In the genomic region with DNA sequence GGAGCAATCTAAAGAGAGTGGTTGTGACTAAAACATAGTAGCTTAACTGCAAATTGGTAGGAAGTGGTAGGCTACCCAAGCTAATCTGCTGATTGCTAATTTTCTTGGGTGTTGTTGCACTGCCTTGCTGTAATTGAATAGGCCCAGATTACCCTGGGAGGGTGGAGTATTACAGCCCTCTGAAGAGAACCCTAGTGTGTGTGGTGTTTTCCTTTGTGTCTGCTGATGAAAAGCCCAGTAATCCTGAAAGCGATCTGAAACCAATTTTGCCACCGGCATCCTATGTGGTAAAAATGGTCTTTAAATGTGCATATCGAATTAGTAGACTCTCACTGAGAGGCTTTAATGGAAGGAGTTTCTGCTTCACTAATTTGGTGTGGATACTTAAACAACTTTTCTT, we compare ENCODE assay signal across 20 cellular contexts.
DNase-seq lines count a peak whose midpoint lies in the region; ATAC-seq and TF ChIP-seq lines count a peak whose summit lies in the region.
"Had no signal": no experiment of that assay in that cellular context is flagged by ENCODE, and none has a peak within 500 bp of the region (broad histone marks: within the 10 kb centered on the region; RNA-seq: fewer than 3 reads in every experiment).

No MANE protein-coding gene starts in this region.

- no peak for TF ChIP-seq POLR2A in prostate gland (IDR thresholded peaks at IDR 0.05)

- H3K9me3 ChIP-seq in ectodermal cell (ENCODE audit: control insufficient read depth, low read length) (no peaks in the 10 kb centered on the region), prostate gland (no peaks in the 10 kb centered on the region)
- H3K9me3 ChIP-seq: BE2C had no signal

- H3K4me3 ChIP-seq in ectodermal cell (ENCODE audit: insufficient read depth, low read depth, low read length): no peak overlapping the region
- H3K4me3 ChIP-seq in dorsolateral prefrontal cortex: no peak overlapping the region
- no peak overlapping the region for H3K4me3 ChIP-seq in prostate gland

- TF ChIP-seq CTCF in nephron (IDR thresholded peaks at IDR 0.05; ENCODE audit: unreplicated experiment in 3 of 3) (no peak), dorsolateral prefrontal cortex (IDR thresholded peaks at IDR 0.05 in 54 of 56, conservative IDR thresholded peaks at IDR 0.05 in 2 of 56; ENCODE audit: low read depth in 1 of 56, partially characterized antibody in 56 of 56) (no peak), prostate gland (IDR thresholded peaks at IDR 0.05) (no peak)

- ATAC-seq in HG03064 (IDR thresholded peaks at IDR 0.05; ENCODE audit: low read depth, unreplicated experiment) (peak; percentile 66), GM21723 (IDR thresholded peaks at IDR 0.05; ENCODE audit: unreplicated experiment) (no peak)

- H3K9me3 Mint-ChIP-seq in nephron: peaks cover 13% of the 10 kb centered on the region
- H3K9me3 Mint-ChIP-seq: CD8-positive, alpha-beta memory T cell had no signal

- peak overlapping the region; percentile 55 for H3K27ac ChIP-seq in ectodermal cell (ENCODE audit: insufficient read depth, low read depth, low read length, poor library complexity, severe bottlenecking)
- H3K27ac ChIP-seq in dorsolateral prefrontal cortex: no peak overlapping the region
- H3K27ac ChIP-seq in prostate gland: no peak overlapping the region
- H3K27ac ChIP-seq: HL-60, KMS-11 had no signal

- H3K4me1 ChIP-seq in ectodermal cell (ENCODE audit: control insufficient read depth, insufficient read depth, low read length) (no peaks in the 10 kb centered on the region), prostate gland (replicated peaks) (no peaks in the 10 kb centered on the region)
- H3K4me1 ChIP-seq: BE2C had no signal

- peak overlapping the region; percentile 70 to 87 (median 86) for H3K27ac Mint-ChIP-seq in nephron
- H3K27ac Mint-ChIP-seq: CD4-positive, CD25-positive, alpha-beta regulatory T cell; CD8-positive, alpha-beta memory T cell had no signal

- intact Hi-C loops in dorsolateral prefrontal cortex (cut with DNase I): no loop called here
- intact Hi-C loops in prostate gland (cut with DNase I): no loop called here

- H3K36me3 ChIP-seq in ectodermal cell (ENCODE audit: control insufficient read depth, insufficient read depth, low read length) (no peaks in the 10 kb centered on the region), prostate gland (no peaks in the 10 kb centered on the region)
- H3K36me3 ChIP-seq: BE2C had no signal

- WGBS in ectodermal cell, 2 experiments: 53 to 67% methylated on average over 3 of the region's 3 CpGs
- 79% methylated on average over 3 of the region's 3 CpGs for WGBS in prostate gland

- H3K4me1 Mint-ChIP-seq in nephron: peaks cover 8% of the 10 kb centered on the region
- H3K4me1 Mint-ChIP-seq: CD4-positive, CD25-positive, alpha-beta regulatory T cell; CD8-positive, alpha-beta memory T cell had no signal

- H3K4me3 Mint-ChIP-seq in nephron: no peak overlapping the region
- H3K4me3 Mint-ChIP-seq: CD4-positive, CD25-positive, alpha-beta regulatory T cell; CD8-positive, alpha-beta memory T cell had no signal

- DNase-seq in dorsolateral prefrontal cortex: no peak
- no peak for DNase-seq in NCI-H128 (lab: John Stamatoyannopoulos, UW; ENCODE audit: unreplicated experiment)
- no peak for DNase-seq in prostate gland (ENCODE audit: low spot score)
- DNase-seq: ACHN; BE2C; C1 segment of cervical spinal cord; CD4-positive, CD25-positive, alpha-beta regulatory T cell; CD8-positive, alpha-beta memory T cell; COR-L47; DMS 273 treated with DMSO at 0.1 percent for 48 hours; DMS53; DND-41; EL; HCEC 1CT had no signal

- H3K27me3 ChIP-seq in ectodermal cell (ENCODE audit: control insufficient read depth, insufficient read depth, low read length, poor library complexity, severe bottlenecking) (no peaks in the 10 kb centered on the region), dorsolateral prefrontal cortex (no peaks in the 10 kb centered on the region), prostate gland (replicated peaks; ENCODE audit: insufficient read depth) (no peaks in the 10 kb centered on the region)
- H3K27me3 ChIP-seq: BE2C had no signal

- no peaks in the 10 kb centered on the region for H3K27me3 Mint-ChIP-seq in nephron (ENCODE audit: low read depth)
- H3K27me3 Mint-ChIP-seq: CD4-positive, CD25-positive, alpha-beta regulatory T cell had no signal

- H3K36me3 Mint-ChIP-seq in nephron (ENCODE audit: low read depth): peaks cover 4% of the 10 kb centered on the region
- H3K36me3 Mint-ChIP-seq: CD4-positive, CD25-positive, alpha-beta regulatory T cell; CD8-positive, alpha-beta memory T cell had no signal
